23 cellular contexts compared by ENCODE assay signal in the genomic region with DNA sequence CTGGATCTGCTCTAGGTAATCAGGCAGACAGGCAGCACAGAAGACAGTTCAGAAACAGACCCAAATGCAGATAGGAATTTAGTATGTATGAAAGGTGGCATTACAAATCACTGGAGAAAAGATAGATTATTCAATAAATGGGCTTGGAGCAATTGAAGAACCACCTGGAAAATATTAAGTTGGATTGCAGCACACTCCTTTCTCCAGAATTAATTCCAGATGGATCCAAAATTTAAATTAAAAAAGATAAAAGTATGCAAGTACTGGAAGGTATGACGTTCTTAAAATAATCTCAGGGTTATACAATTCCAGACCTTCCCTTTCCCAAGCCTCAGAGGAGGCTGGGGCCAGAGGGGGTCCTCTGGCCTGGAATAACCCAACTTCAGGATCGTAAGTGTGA. TPM values are rescaled to one million over a fixed set of nuclear protein-coding genes. Genes with fewer than 3 reads are reported as not detected.
A peak's percentile ranks its signal among the peaks of the same experiment; 100 is the strongest.
DNase-seq lines count a peak whose midpoint lies in the region; ATAC-seq, FAIRE-seq and TF ChIP-seq lines count a peak whose summit lies in the region.
"Had no signal": no experiment of that assay in that cellular context is flagged by ENCODE, and none has a peak within 500 bp of the region (broad histone marks: within the 10 kb centered on the region; RNA-seq: fewer than 3 reads in every experiment).

No MANE protein-coding gene starts in this region.

- H3K27me3 Mint-ChIP-seq in CD8-positive, alpha-beta T cell (ENCODE audit: low read depth), result peaks cover 14% of the 10 kb centered on the region

- TF ChIP-seq POLR2A in heart left ventricle (IDR thresholded peaks at IDR 0.05) (no peak), endothelial cell of umbilical vein (IDR thresholded peaks at IDR 0.05; ENCODE audit: low read depth, low read length) (no peak), uterus (IDR thresholded peaks at IDR 0.05) (no peak)

- intact Hi-C loops in left ventricle myocardium inferior (cut with micrococcal nuclease) (no loop called here), heart left ventricle (cut with DNase I) (no loop called here), endothelial cell of umbilical vein (cut with micrococcal nuclease) (no loop called here), uterus (cut with DNase I; ENCODE audit: low total_unique reads) (no loop called here), kidney (cut with DNase I) (no loop called here)
- intact Hi-C loops in CD8-positive, alpha-beta T cell (cut with DNase I, micrococcal nuclease), result no loop called here

- 27 to 38% (median 32%) methylated on average over 2 of the region's 2 CpGs for WGBS in heart left ventricle, 4 donors

- no peak for TF ChIP-seq CTCF in left ventricle myocardium inferior (IDR thresholded peaks at IDR 0.05; ENCODE audit: borderline replicate concordance)
- no peak for TF ChIP-seq CTCF in heart left ventricle (IDR thresholded peaks at IDR 0.05)
- no peak for TF ChIP-seq CTCF in endothelial cell of umbilical vein (IDR thresholded peaks at IDR 0.05; ENCODE audit: extremely low read depth in 1 of 2, insufficient read depth in 1 of 2, low read depth in 1 of 2, low read length in 2 of 2)
- TF ChIP-seq CTCF in neutrophil (IDR thresholded peaks at IDR 0.05), result no peak
- TF ChIP-seq CTCF in uterus (IDR thresholded peaks at IDR 0.05), result no peak
- no peak for TF ChIP-seq CTCF in kidney (IDR thresholded peaks at IDR 0.05; ENCODE audit: borderline replicate concordance, extremely low read depth, insufficient read depth)
- TF ChIP-seq CTCF in CD8-positive, alpha-beta T cell (IDR thresholded peaks at IDR 0.05), result no peak

- no peaks in the 10 kb centered on the region for H3K9me1 ChIP-seq in endothelial cell of umbilical vein (replicated peaks; ENCODE audit: control insufficient read depth, extremely low read depth, insufficient read depth, low read length)

- peaks cover 20% of the 10 kb centered on the region for H3K79me2 ChIP-seq in endothelial cell of umbilical vein (ENCODE audit: control insufficient read depth, insufficient read depth, low read length)

- H3K9ac ChIP-seq in endothelial cell of umbilical vein (replicated peaks; ENCODE audit: extremely low read depth, insufficient read depth, low read length) (no peak overlapping the region), kidney (ENCODE audit: low read length in 2 of 2) (no peak overlapping the region)

- no peak overlapping the region for H3K4me3 Mint-ChIP-seq in CD8-positive, alpha-beta T cell
- H3K4me3 Mint-ChIP-seq: CD4-positive, CD25-positive, alpha-beta regulatory T cell; T-helper 2 cell treated with Interferon-gamma antibody and Interleukin-4, amounts not matched to agents 5 μg/mL and 100 μg/mL, for 36 hours had no signal

- H3K9me3 ChIP-seq in left ventricle myocardium inferior (replicated peaks), result no peaks in the 10 kb centered on the region
- no peaks in the 10 kb centered on the region for H3K9me3 ChIP-seq in heart left ventricle
- H3K9me3 ChIP-seq in endothelial cell of umbilical vein (replicated peaks; ENCODE audit: control insufficient read depth, insufficient read depth, low read length), result no peaks in the 10 kb centered on the region
- no peaks in the 10 kb centered on the region for H3K9me3 ChIP-seq in neutrophil
- H3K9me3 ChIP-seq in uterus, result no peaks in the 10 kb centered on the region
- H3K9me3 ChIP-seq in kidney (ENCODE audit: control insufficient read depth in 1 of 2, low read length in 2 of 2), result no peaks in the 10 kb centered on the region
- no peaks in the 10 kb centered on the region for H3K9me3 ChIP-seq in CD8-positive, alpha-beta T cell (ENCODE audit: low read length)
- H3K9me3 ChIP-seq: adrenal gland, upper lobe of left lung had no signal

- CTCF ChIA-PET in endothelial cell of umbilical vein (lab: Charles Lee), result interaction anchor here (1.6 to 2.7 kb wide), 3 partner anchors 9 to 126 kb away, joined by 5 to 7 read pairs (median 5); no protein-coding TSS in a partner anchor
- CTCF ChIA-PET in CD8-positive, alpha-beta T cell (lab: Charles Lee), result no interaction called here

- H3K27me3 ChIP-seq in left ventricle myocardium inferior (ENCODE audit: low read depth) (no peaks in the 10 kb centered on the region), heart left ventricle (no peaks in the 10 kb centered on the region), endothelial cell of umbilical vein (ENCODE audit: control insufficient read depth in 2 of 2, insufficient read depth in 2 of 2, low read length in 2 of 2) (no peaks in the 10 kb centered on the region), neutrophil (no peaks in the 10 kb centered on the region), uterus (no peaks in the 10 kb centered on the region)
- no peaks in the 10 kb centered on the region for H3K27me3 ChIP-seq in CD8-positive, alpha-beta T cell (ENCODE audit: insufficient read depth, low read length)
- H3K27me3 ChIP-seq: upper lobe of left lung had no signal

- dilution Hi-C loops in endothelial cell of umbilical vein (cut with MboI; ENCODE audit: extremely low pct_ligation_motif_present, low sequenced_read_pairs), result no loop called here

- FAIRE-seq in endothelial cell of umbilical vein (lab: Jason Lieb, UNC) (no peak), kidney (lab: Jason Lieb, UNC) (no peak)
- FAIRE-seq: frontal cortex, GM18507, HTR-8/SVneo had no signal

- POLR2A ChIA-PET in endothelial cell of umbilical vein (lab: Charles Lee), result interaction anchor here (1.1 to 3.9 kb wide), 2 partner anchors 9 to 14 kb away, joined by 5 to 23 read pairs; no protein-coding TSS in a partner anchor
- POLR2A ChIA-PET in CD8-positive, alpha-beta T cell (lab: Charles Lee), result no interaction called here

- H3K4me1 ChIP-seq in left ventricle myocardium inferior (peaks cover 29% of the 10 kb centered on the region), heart left ventricle (peaks cover 0 to 24% (median 17%) of the 10 kb centered on the region in 12 donors), endothelial cell of umbilical vein (ENCODE audit: control insufficient read depth, extremely low read depth, insufficient read depth, low read length) (peaks cover 45% of the 10 kb centered on the region), neutrophil (ENCODE audit: control insufficient read depth in 1 of 2, insufficient read depth in 1 of 2, low read depth in 1 of 2, low read length in 1 of 2) (peaks cover 37 to 46% of the 10 kb centered on the region in 2 experiments), uterus (no peaks in the 10 kb centered on the region), kidney (ENCODE audit: control insufficient read depth in 1 of 2, insufficient read depth in 1 of 2, low read depth in 1 of 2, low read length in 2 of 2) (peaks cover 0 to 4% of the 10 kb centered on the region in 2 donors)
- no peaks in the 10 kb centered on the region for H3K4me1 ChIP-seq in CD8-positive, alpha-beta T cell (ENCODE audit: insufficient read depth, low read length)
- H3K4me1 ChIP-seq: adrenal gland had no signal

- no peak overlapping the region for H2AFZ ChIP-seq in endothelial cell of umbilical vein (ENCODE audit: low read depth, low read length)

- ATAC-seq in heart left ventricle, result no peak
- ATAC-seq in CD8-positive, alpha-beta T cell, result no peak

- H3K4me3 ChIP-seq in left ventricle myocardium inferior, result no peak overlapping the region
- no peak overlapping the region for H3K4me3 ChIP-seq in heart left ventricle
- H3K4me3 ChIP-seq in endothelial cell of umbilical vein (replicated peaks in 1 of 3; ENCODE audit: insufficient read depth in 1 of 3, low read depth in 1 of 3, low read length in 3 of 3), result no peak overlapping the region
- no peak overlapping the region for H3K4me3 ChIP-seq in neutrophil (ENCODE audit: low read depth in 1 of 2, low read length in 1 of 2)
- H3K4me3 ChIP-seq in uterus, result no peak overlapping the region
- no peak overlapping the region for H3K4me3 ChIP-seq in kidney (ENCODE audit: low read length in 2 of 2)
- H3K4me3 ChIP-seq in CD8-positive, alpha-beta T cell (ENCODE audit: low read depth, low read length), result no peak overlapping the region
- H3K4me3 ChIP-seq: adrenal gland, upper lobe of left lung had no signal

- no peaks in the 10 kb centered on the region for H3K9me3 Mint-ChIP-seq in CD8-positive, alpha-beta T cell
- H3K9me3 Mint-ChIP-seq: CD4-positive, CD25-positive, alpha-beta regulatory T cell; T-helper 2 cell treated with Interferon-gamma antibody and Interleukin-4, amounts not matched to agents 5 μg/mL and 100 μg/mL, for 36 hours had no signal

- no peak overlapping the region for H3K27ac Mint-ChIP-seq in CD8-positive, alpha-beta T cell
- H3K27ac Mint-ChIP-seq: CD4-positive, CD25-positive, alpha-beta regulatory T cell; T-helper 2 cell treated with Interferon-gamma antibody and Interleukin-4, amounts not matched to agents 5 μg/mL and 100 μg/mL, for 36 hours had no signal

- DNase-seq in left ventricle myocardium inferior, result no peak
- no peak for DNase-seq in heart left ventricle
- no peak for DNase-seq in endothelial cell of umbilical vein (ENCODE audit: low read depth, low spot score)
- DNase-seq in uterus, result no peak
- no peak for DNase-seq in kidney
- DNase-seq in CD8-positive, alpha-beta T cell, result no peak
- no peak for DNase-seq in NCI-H146 (lab: John Stamatoyannopoulos, UW)
- DNase-seq: 8988T; activated CD4-positive, CD25-positive, alpha-beta regulatory T cell treated with anti-CD3 and anti-CD28 coated beads, Interleukin-2, amount 50 U/mL, for 72 hours; adrenal gland; CD4-positive, CD25-positive, alpha-beta regulatory T cell; central memory CD4-positive, alpha-beta T cell; DMS79 treated with DMSO at 0.1 percent for 48 hours; effector CD8-positive, alpha-beta T cell; H7; NCI-H187; SHP77 treated with DMSO at 0.1 percent for 48 hours; upper lobe of left lung had no signal

- H3K36me3 ChIP-seq in left ventricle myocardium inferior, result no peaks in the 10 kb centered on the region
- H3K36me3 ChIP-seq in heart left ventricle, result no peaks in the 10 kb centered on the region
- peaks cover 0 to 3% of the 10 kb centered on the region in 2 experiments for H3K36me3 ChIP-seq in endothelial cell of umbilical vein (ENCODE audit: control insufficient read depth in 2 of 2, extremely low read depth in 1 of 2, insufficient read depth in 2 of 2, low read length in 2 of 2)
- H3K36me3 ChIP-seq in neutrophil, result peaks cover 16% of the 10 kb centered on the region
- no peaks in the 10 kb centered on the region for H3K36me3 ChIP-seq in uterus
- no peaks in the 10 kb centered on the region for H3K36me3 ChIP-seq in kidney (ENCODE audit: control insufficient read depth in 1 of 2, insufficient read depth in 2 of 2, low read length in 2 of 2)
- H3K36me3 ChIP-seq in CD8-positive, alpha-beta T cell (ENCODE audit: insufficient read depth, low read length), result no peaks in the 10 kb centered on the region
- H3K36me3 ChIP-seq: adrenal gland, upper lobe of left lung had no signal

- peak overlapping the region; percentile 72 for H3K27ac ChIP-seq in left ventricle myocardium inferior (replicated peaks)
- H3K27ac ChIP-seq in heart left ventricle, result peak overlapping the region in 4 of 12 donors; percentile 15 to 69 (median 62)
- peak overlapping the region; percentile 64 for H3K27ac ChIP-seq in endothelial cell of umbilical vein (ENCODE audit: insufficient read depth, low read depth, low read length)
- peak overlapping the region; percentile 71 for H3K27ac ChIP-seq in neutrophil
- H3K27ac ChIP-seq in uterus, result peak overlapping the region; percentile 36 to 56
- no peak overlapping the region for H3K27ac ChIP-seq in kidney (ENCODE audit: low read depth in 2 of 2, low read length in 2 of 2)
- H3K27ac ChIP-seq in CD8-positive, alpha-beta T cell (ENCODE audit: low read depth, low read length), result no peak overlapping the region

- H3K36me3 Mint-ChIP-seq in CD8-positive, alpha-beta T cell, result no peaks in the 10 kb centered on the region
- H3K36me3 Mint-ChIP-seq: CD4-positive, CD25-positive, alpha-beta regulatory T cell had no signal

- no TSS peak for BruUV-seq in endothelial cell of umbilical vein (replicated peaks; lab: Mats Ljungman, UMichigan)

- H4K20me1 ChIP-seq in endothelial cell of umbilical vein (replicated peaks; ENCODE audit: control insufficient read depth, extremely low read depth, insufficient read depth, low read length), result no peaks in the 10 kb centered on the region

- no peaks in the 10 kb centered on the region for H3K4me1 Mint-ChIP-seq in CD8-positive, alpha-beta T cell (ENCODE audit: low read depth)
- H3K4me1 Mint-ChIP-seq: CD4-positive, CD25-positive, alpha-beta regulatory T cell had no signal

- no peak overlapping the region for H3K4me2 ChIP-seq in endothelial cell of umbilical vein (ENCODE audit: insufficient read depth, low read length)

RNA-seq across cellular contexts. Expression of gene HRH1, which starts 32.5 kb away (rescaled TPM):
- total RNA-seq in left ventricle myocardium inferior, result 1.4 TPM
- total RNA-seq in heart left ventricle, result 1 to 10 TPM in 6 of 9 donors, under 1 TPM in 3; 0.40 to 4.3 (median 1.4) TPM
- polyA plus RNA-seq in heart left ventricle, result 1 to 10 TPM in 1 of 2 donors, under 1 TPM in 1; 0.61 to 1.3 TPM
- 16.2 and 22.0 TPM in 2 replicates for total RNA-seq in endothelial cell of umbilical vein
- 21.2 and 23.4 TPM in 2 replicates for polyA plus RNA-seq in endothelial cell of umbilical vein
- polyA plus RNA-seq in endothelial cell of umbilical vein (2011; cell fraction: cytosol; rRNA removed), result 13.6 and 15.2 TPM in 2 replicates
- 14.4 and 15.0 TPM in 2 replicates for polyA plus RNA-seq in endothelial cell of umbilical vein (2011; cell fraction: nucleus; rRNA removed)
- polyA plus RNA-seq in endothelial cell of umbilical vein (2012), result 13.6 and 15.6 TPM in 2 replicates
- 54.7 and 62.5 TPM in 2 replicates for polyA minus RNA-seq in endothelial cell of umbilical vein
- polyA minus RNA-seq in endothelial cell of umbilical vein (2011; cell fraction: cytosol; rRNA and poly(A)+ RNA removed), result 4.6 TPM
- 21.1 and 24.5 TPM in 2 replicates for polyA minus RNA-seq in endothelial cell of umbilical vein (2011; cell fraction: nucleus; rRNA and poly(A)+ RNA removed)
- 10 to 100 TPM in 1 of 4 donors, 1 to 10 TPM in 3; 1.8 to 16.3 (median 6.3) TPM for total RNA-seq in uterus
- 32.3 TPM for total RNA-seq in kidney
- polyA plus RNA-seq in kidney (ENCODE audit: insufficient read depth, low read depth, low replicate concordance), result 1.9 TPM
- total RNA-seq in CD8-positive, alpha-beta T cell, result not detected
- total RNA-seq: H7 had no signal

Comparison
In these comparisons a context has a peak if more than half of its experiments do, and no peak if none do; other contexts are left out.
1. H3K27ac ChIP-seq: peak in left ventricle myocardium inferior (single experiment), endothelial cell of umbilical vein (single experiment), neutrophil (single experiment) and uterus (2 of 2); none in kidney (0 of 2) and CD8-positive, alpha-beta T cell (single experiment).